In the genomic region with DNA sequence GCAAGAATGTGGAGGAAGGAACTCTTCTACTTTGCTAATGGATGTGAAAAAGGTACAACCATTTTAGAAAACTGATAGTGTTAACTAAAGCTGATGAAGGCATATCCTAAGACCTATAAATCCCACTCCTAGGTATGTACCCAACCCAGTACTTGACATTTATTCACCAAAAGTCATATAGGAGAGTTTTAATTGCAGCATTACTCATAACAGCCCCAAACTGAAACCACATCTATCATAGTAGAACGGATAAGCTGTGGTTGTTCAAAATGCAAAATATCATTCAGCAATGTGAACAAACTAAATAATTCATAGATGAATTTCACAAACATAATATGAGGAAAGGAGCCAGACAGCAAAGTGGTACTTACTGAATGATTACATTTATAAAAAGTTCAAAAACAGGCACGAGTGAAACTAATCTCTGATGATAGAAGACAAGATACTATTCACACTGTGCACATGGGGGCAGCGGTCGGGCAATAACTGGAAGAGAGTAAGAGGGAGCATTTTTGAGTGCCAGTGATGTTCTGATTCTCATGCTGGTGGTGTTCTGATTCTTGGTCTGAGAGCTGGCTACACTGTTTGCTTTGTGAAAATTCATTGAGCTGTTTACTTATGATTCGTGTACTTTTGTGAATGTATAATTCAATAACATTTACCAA, we compare ENCODE assay signal across 8 cellular contexts. TPM values are rescaled to one million over a fixed set of nuclear protein-coding genes. Genes with fewer than 3 reads are reported as not detected.
A peak's percentile ranks its signal among the peaks of the same experiment; 100 is the strongest.
DNase-seq lines count a peak whose midpoint lies in the region; ATAC-seq and TF ChIP-seq lines count a peak whose summit lies in the region.

No MANE protein-coding gene starts in this region.

- H2AFZ ChIP-seq in neural progenitor cell (replicated peaks): no peak overlapping the region

- H3K4me1 ChIP-seq in left lung: no peaks in the 10 kb centered on the region
- no peaks in the 10 kb centered on the region for H3K4me1 ChIP-seq in neural progenitor cell

- no peak overlapping the region for H3K9ac ChIP-seq in neural progenitor cell

- H3K4me3 Mint-ChIP-seq in neural progenitor cell: no peak overlapping the region

- H3K4me3 ChIP-seq in left lung (no peak overlapping the region), neural progenitor cell (no peak overlapping the region), dorsolateral prefrontal cortex (peak overlapping the region in 24 of 59 donors; percentile 3 to 51 (median 22))

- H3K4me1 Mint-ChIP-seq in neural progenitor cell: peaks cover 3% of the 10 kb centered on the region

- peaks cover 15% of the 10 kb centered on the region for H3K9me3 Mint-ChIP-seq in neural progenitor cell

- no peaks in the 10 kb centered on the region for H4K20me1 ChIP-seq in neural progenitor cell (ENCODE audit: low read depth)

- H3K27ac ChIP-seq in left lung (no peak overlapping the region), neural progenitor cell (no peak overlapping the region), dorsolateral prefrontal cortex (peak overlapping the region in 1 of 59 donors; percentile 17)

- H3K27me3 ChIP-seq in left lung (no peaks in the 10 kb centered on the region), neural progenitor cell (no peaks in the 10 kb centered on the region), dorsolateral prefrontal cortex (no peaks in the 10 kb centered on the region)

- H3K27me3 Mint-ChIP-seq in neural progenitor cell (ENCODE audit: insufficient read depth, low read depth): no peaks in the 10 kb centered on the region

- intact Hi-C loops in left lung (cut with DNase I): no loop called here
- intact Hi-C loops in dorsolateral prefrontal cortex (cut with DNase I): no loop called here

- peaks cover 6% of the 10 kb centered on the region for H3K36me3 Mint-ChIP-seq in neural progenitor cell

- ATAC-seq in GM18517 (IDR thresholded peaks at IDR 0.05; ENCODE audit: unreplicated experiment): peak; percentile 93
- ATAC-seq in GM21737 (IDR thresholded peaks at IDR 0.05; ENCODE audit: unreplicated experiment): peak; percentile 81
- peak; percentile 26 for ATAC-seq in left lung

- no peaks in the 10 kb centered on the region for H3K9me3 ChIP-seq in left lung
- no peaks in the 10 kb centered on the region for H3K9me3 ChIP-seq in neural progenitor cell (ENCODE audit: low read depth)

- no peaks in the 10 kb centered on the region for H3K36me3 ChIP-seq in left lung
- no peaks in the 10 kb centered on the region for H3K36me3 ChIP-seq in neural progenitor cell

- H3K27ac Mint-ChIP-seq in neural progenitor cell: no peak overlapping the region

- TF ChIP-seq CTCF in left lung (IDR thresholded peaks at IDR 0.05) (no peak), neural progenitor cell (IDR thresholded peaks at IDR 0.05) (no peak), dorsolateral prefrontal cortex (IDR thresholded peaks at IDR 0.05 in 54 of 56, conservative IDR thresholded peaks at IDR 0.05 in 2 of 56; ENCODE audit: low read depth in 1 of 56, partially characterized antibody in 56 of 56) (no peak)

- H3K79me2 ChIP-seq in neural progenitor cell (ENCODE audit: low read depth): peaks cover 18% of the 10 kb centered on the region

- H3F3A ChIP-seq in neural progenitor cell (ENCODE audit: low read depth): no peaks in the 10 kb centered on the region

- DNase-seq in HT-29 (ENCODE audit: low spot score) (peak; percentile 21), left lung (no peak), neural progenitor cell (ENCODE audit: low spot score) (no peak), dorsolateral prefrontal cortex (no peak), NOMO-1 treated with DMSO at 0.1 percent for 48 hours (lab: John Stamatoyannopoulos, UW; ENCODE audit: unreplicated experiment) (no peak), NCI-H1930 (lab: John Stamatoyannopoulos, UW) (no peak)

- no peak overlapping the region for H3K4me2 ChIP-seq in neural progenitor cell

RNA-seq across cellular contexts. Expression of a gene that starts 34.3 kb away (rescaled TPM):
- total RNA-seq in HT-29 (2014; rRNA removed; shearing (Covaris generic)): 20.2 and 21.4 TPM in 2 replicates
- total RNA-seq in left lung (10 to 100 TPM; 40.6 to 41.3 TPM), neural progenitor cell (ENCODE audit: low replicate concordance) (22.9 and 23.0 TPM in 2 replicates), dorsolateral prefrontal cortex (100 to 1,000 TPM in 2 of 120 experiments, 10 to 100 TPM in 118; 26.3 to 108 (median 49.7) TPM)

Comparison
In these comparisons a context has a peak if more than half of its experiments do, and no peak if none do; other contexts are left out.
1. ATAC-seq: peak in every context shown above with its lines; median percentile 93 in GM18517; 81 in GM21737; 26 in left lung.